Comparison of ENCODE assay signal across 1 cellular context in the genomic region with DNA sequence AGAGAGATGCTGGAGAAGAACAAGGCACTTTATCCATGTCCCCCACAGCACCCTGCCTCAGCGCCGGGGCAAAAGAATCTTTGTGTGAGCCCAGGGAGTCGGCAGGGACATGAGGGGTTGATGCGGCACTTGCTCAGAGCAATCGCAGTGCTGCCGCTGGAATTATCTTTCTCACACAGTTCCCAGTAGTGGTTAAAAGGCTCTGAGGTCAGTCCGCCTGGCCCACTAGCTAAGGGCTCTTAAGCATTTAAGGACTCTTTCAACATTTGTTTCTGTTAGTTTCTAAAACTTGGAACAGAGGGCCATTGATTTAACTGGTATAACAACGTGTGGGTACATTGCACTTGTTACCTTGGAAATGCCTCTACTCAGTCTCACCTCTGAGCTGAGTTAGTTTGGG.
TF ChIP-seq lines count a peak whose summit lies in the region.

No MANE protein-coding gene starts in this region.

TF ChIP-seq in neural cell, 6 proteins besides CTCF, POLR2A, EP300 and RAD21 (continued from another document):
- TF ChIP-seq, protein P1, sequence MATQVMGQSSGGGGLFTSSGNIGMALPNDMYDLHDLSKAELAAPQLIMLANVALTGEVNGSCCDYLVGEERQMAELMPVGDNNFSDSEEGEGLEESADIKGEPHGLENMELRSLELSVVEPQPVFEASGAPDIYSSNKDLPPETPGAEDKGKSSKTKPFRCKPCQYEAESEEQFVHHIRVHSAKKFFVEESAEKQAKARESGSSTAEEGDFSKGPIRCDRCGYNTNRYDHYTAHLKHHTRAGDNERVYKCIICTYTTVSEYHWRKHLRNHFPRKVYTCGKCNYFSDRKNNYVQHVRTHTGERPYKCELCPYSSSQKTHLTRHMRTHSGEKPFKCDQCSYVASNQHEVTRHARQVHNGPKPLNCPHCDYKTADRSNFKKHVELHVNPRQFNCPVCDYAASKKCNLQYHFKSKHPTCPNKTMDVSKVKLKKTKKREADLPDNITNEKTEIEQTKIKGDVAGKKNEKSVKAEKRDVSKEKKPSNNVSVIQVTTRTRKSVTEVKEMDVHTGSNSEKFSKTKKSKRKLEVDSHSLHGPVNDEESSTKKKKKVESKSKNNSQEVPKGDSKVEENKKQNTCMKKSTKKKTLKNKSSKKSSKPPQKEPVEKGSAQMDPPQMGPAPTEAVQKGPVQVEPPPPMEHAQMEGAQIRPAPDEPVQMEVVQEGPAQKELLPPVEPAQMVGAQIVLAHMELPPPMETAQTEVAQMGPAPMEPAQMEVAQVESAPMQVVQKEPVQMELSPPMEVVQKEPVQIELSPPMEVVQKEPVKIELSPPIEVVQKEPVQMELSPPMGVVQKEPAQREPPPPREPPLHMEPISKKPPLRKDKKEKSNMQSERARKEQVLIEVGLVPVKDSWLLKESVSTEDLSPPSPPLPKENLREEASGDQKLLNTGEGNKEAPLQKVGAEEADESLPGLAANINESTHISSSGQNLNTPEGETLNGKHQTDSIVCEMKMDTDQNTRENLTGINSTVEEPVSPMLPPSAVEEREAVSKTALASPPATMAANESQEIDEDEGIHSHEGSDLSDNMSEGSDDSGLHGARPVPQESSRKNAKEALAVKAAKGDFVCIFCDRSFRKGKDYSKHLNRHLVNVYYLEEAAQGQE (IDR thresholded peaks at IDR 0.05; ENCODE audit: borderline replicate concordance) = no peak
- no peak for TF ChIP-seq EZH2 (IDR thresholded peaks at IDR 0.05; ENCODE audit: borderline replicate concordance, insufficient read depth, low read length, poor library complexity, severe bottlenecking)
- no peak for TF ChIP-seq SMC3 (conservative IDR thresholded peaks at IDR 0.05; ENCODE audit: poor library complexity)
- no peak for TF ChIP-seq TAF1 (IDR thresholded peaks at IDR 0.05; ENCODE audit: low read depth)
- no peak for TF ChIP-seq MXI1 (conservative IDR thresholded peaks at IDR 0.05; ENCODE audit: poor library complexity, severe bottlenecking)
